ENCODE assay signal across 21 cellular contexts in genomic region chr7:157547102-157547501, GRCh38.
DNase-seq lines count a peak whose midpoint lies in the region; ATAC-seq, FAIRE-seq and TF ChIP-seq lines count a peak whose summit lies in the region.
"Had no signal": no experiment of that assay in that cellular context is flagged by ENCODE, and none has a peak within 500 bp of the region (broad histone marks: within the 10 kb centered on the region; RNA-seq: fewer than 3 reads in every experiment).

No MANE protein-coding gene starts in this region.

- H3K4ac ChIP-seq in H1 (replicated peaks; ENCODE audit: insufficient read length, low read depth, low read length): no peak overlapping the region

- no peak overlapping the region for H3K9ac ChIP-seq in H1 (replicated peaks in 1 of 4; ENCODE audit: extremely low read depth in 1 of 4, low read depth in 3 of 4, low read length in 3 of 4)

- H3K9me3 ChIP-seq in Peyer's patch (no peaks in the 10 kb centered on the region), H1 (ENCODE audit: insufficient read depth in 2 of 2, low read depth in 1 of 2, low read length in 1 of 2) (no peaks in the 10 kb centered on the region)

- WGBS in H1 (ENCODE audit: extremely low coverage in 1 of 2, insufficient coverage in 1 of 2, insufficient read length in 1 of 2, insufficient replicate concordance in 2 of 2, low coverage in 1 of 2, low lambda C conversion rate in 2 of 2, missing lambda C conversion rate in 1 of 2), 2 experiments: 75% methylated on average over 7 of the region's 7 CpGs; no CpG with 5 or more reads in 1 of the 2 experiments

- no peak overlapping the region for H4K8ac ChIP-seq in H1 (ENCODE audit: extremely low read depth, insufficient read depth, low read length)

- H3K4me2 ChIP-seq in H1 (ENCODE audit: insufficient read depth in 1 of 2, low read depth in 2 of 2, low read length in 2 of 2): no peak overlapping the region

- no peak overlapping the region for H4K91ac ChIP-seq in H1 (replicated peaks; ENCODE audit: insufficient read length, low read length)

- 0 out of 2 replicates have a peak overlapping the region, but pooled peaks have one; percentile 39 for H2BK12ac ChIP-seq in H1 (ENCODE audit: low read depth, low read length)

- H3K27ac Mint-ChIP-seq in activated naive CD4-positive, alpha-beta T cell treated with anti-CD3 and anti-CD28 coated beads, Interleukin-2, amount 10 ng/mL, durations not matched to agents 7 days and 5 days: no peak overlapping the region

- H2BK120ac ChIP-seq in H1 (replicated peaks; ENCODE audit: low read depth, low read length): no peak overlapping the region

- POLR2A ChIA-PET in H1 (lab: Charles Lee; ENCODE audit: partially characterized antibody): no interaction called here

- H3K4me3 ChIP-seq in Peyer's patch (no peak overlapping the region), H1 (ENCODE audit: extremely low read depth in 1 of 4, insufficient read depth in 2 of 4, low read depth in 3 of 4, low read length in 4 of 4) (no peak overlapping the region)

- CTCF ChIA-PET in activated naive CD4-positive, alpha-beta T cell treated with anti-CD3 and anti-CD28 coated beads, Interleukin-2, amount 10 ng/mL, durations not matched to agents 7 days and 5 days (lab: Charles Lee): interaction anchor here (0.6 kb wide), 1 partner anchor 116 kb away, joined by 3 read pairs; no protein-coding TSS in a partner anchor
- CTCF ChIA-PET in H1 (lab: Charles Lee; ENCODE audit: partially characterized antibody): interaction anchor here (1.0 kb wide), 1 partner anchor 72 kb away, joined by 3 read pairs; no protein-coding TSS in a partner anchor

- no peaks in the 10 kb centered on the region for H3K4me1 ChIP-seq in Peyer's patch
- no peaks in the 10 kb centered on the region for H3K4me1 ChIP-seq in H1 (replicated peaks in 1 of 4; ENCODE audit: control insufficient read depth in 3 of 4, insufficient read depth in 4 of 4, low read length in 3 of 4)

- H3K18ac ChIP-seq in H1 (ENCODE audit: extremely low read depth, low read length): no peak overlapping the region

- H3K27me3 Mint-ChIP-seq in activated naive CD4-positive, alpha-beta T cell treated with anti-CD3 and anti-CD28 coated beads, Interleukin-2, amount 10 ng/mL, durations not matched to agents 7 days and 5 days: peaks cover 19% of the 10 kb centered on the region
- H3K27me3 Mint-ChIP-seq: IgD-negative memory B cell had no signal

- H3K27me3 ChIP-seq in Peyer's patch (no peaks in the 10 kb centered on the region), H1 (replicated peaks in 1 of 4; ENCODE audit: control insufficient read depth in 3 of 4, extremely low read depth in 1 of 4, insufficient read depth in 3 of 4, low read length in 3 of 4) (no peaks in the 10 kb centered on the region; a peak in 1 of 7 replicates)

- H3K4me1 Mint-ChIP-seq in activated naive CD4-positive, alpha-beta T cell treated with anti-CD3 and anti-CD28 coated beads, Interleukin-2, amount 10 ng/mL, durations not matched to agents 7 days and 5 days: no peaks in the 10 kb centered on the region
- H3K4me1 Mint-ChIP-seq: IgD-negative memory B cell had no signal

- intact Hi-C loops in posterior vena cava (cut with DNase I): no loop called here

- H3K36me3 Mint-ChIP-seq in activated naive CD4-positive, alpha-beta T cell treated with anti-CD3 and anti-CD28 coated beads, Interleukin-2, amount 10 ng/mL, durations not matched to agents 7 days and 5 days: peaks cover 2% of the 10 kb centered on the region

- peaks cover 9% of the 10 kb centered on the region; the same call in 1 of the 2 replicates for H3K23me2 ChIP-seq in H1 (ENCODE audit: low read depth, low read length)

- H3K36me3 ChIP-seq in Peyer's patch (no peaks in the 10 kb centered on the region), H1 (ENCODE audit: control insufficient read depth in 2 of 4, insufficient read depth in 4 of 4, low read length in 3 of 4) (no peaks in the 10 kb centered on the region)

- no peak for TF ChIP-seq POLR2A in Peyer's patch (IDR thresholded peaks at IDR 0.05)
- TF ChIP-seq POLR2A in H1 (IDR thresholded peaks at IDR 0.05; ENCODE audit: control extremely low read depth in 1 of 2, low read depth in 2 of 2, low read length in 2 of 2): no peak

- DNase-seq in activated naive CD4-positive, alpha-beta T cell treated with anti-CD3 and anti-CD28 coated beads, Interleukin-2, amount 10 ng/mL, durations not matched to agents 7 days and 5 days: peak; percentile 2
- DNase-seq in activated naive CD4-positive, alpha-beta T cell treated with anti-CD3 and anti-CD28 coated beads, Interleukin-2, amount 50 U/mL, for 16 hours: no peak
- DNase-seq in Peyer's patch: peak in 2 of 3 donors; percentile 21 to 22
- no peak for DNase-seq in H1 (ENCODE audit: low read depth in 1 of 2, low spot score in 2 of 2)
- peak; percentile 52 for DNase-seq in posterior vena cava (ENCODE audit: low spot score)
- DNase-seq in cerebellum (ENCODE audit: low spot score): no peak
- DNase-seq in NCI-H748 treated with DMSO at 0.1 percent for 48 hours (lab: John Stamatoyannopoulos, UW): no peak
- DNase-seq: DMS53, GDM1, GOT3, Karpas-422, NCI-H1694, NCI-H2081 treated with DMSO at 0.1 percent for 48 hours, NCI-H2171 treated with DMSO at 0.1 percent for 48 hours, NCI-H446, OCI-M1 had no signal

- no peak for ATAC-seq in GM19351 (IDR thresholded peaks at IDR 0.05; ENCODE audit: unreplicated experiment)

- peaks cover 0 to 7% of the 10 kb centered on the region in 2 experiments for H4K20me1 ChIP-seq in H1 (replicated peaks in 1 of 2; ENCODE audit: control insufficient read depth in 1 of 2, insufficient read depth in 2 of 2, low read length in 2 of 2)

- H3K56ac ChIP-seq in H1 (replicated peaks; ENCODE audit: insufficient read length, low read depth, low read length): no peak overlapping the region

- H3K27ac ChIP-seq in Peyer's patch (no peak overlapping the region), H1 (ENCODE audit: low read depth, low read length) (no peak overlapping the region)

- no peak overlapping the region for H4K5ac ChIP-seq in H1 (ENCODE audit: insufficient read length, low read depth, low read length)

- no peak for TF ChIP-seq EP300 in H1 (IDR thresholded peaks at IDR 0.05; ENCODE audit: borderline replicate concordance in 1 of 2, low read depth in 2 of 2, low read length in 2 of 2)

- no peak for FAIRE-seq in H1 (lab: Jason Lieb, UNC)
- FAIRE-seq: A204.1, D721Med, GM18507 had no signal

- no peak overlapping the region for H2BK5ac ChIP-seq in H1 (ENCODE audit: low read depth, low read length)

- no peak overlapping the region for H2BK20ac ChIP-seq in H1 (ENCODE audit: low read length)

- no peak overlapping the region for H3K14ac ChIP-seq in H1 (ENCODE audit: insufficient read length)

- peaks cover 4% of the 10 kb centered on the region for H3K9me3 Mint-ChIP-seq in activated naive CD4-positive, alpha-beta T cell treated with anti-CD3 and anti-CD28 coated beads, Interleukin-2, amount 10 ng/mL, durations not matched to agents 7 days and 5 days

- no peak overlapping the region for H2BK15ac ChIP-seq in H1 (ENCODE audit: low read length)

- no peak overlapping the region for H2AK5ac ChIP-seq in H1 (ENCODE audit: low read depth, low read length)

- TF ChIP-seq CTCF in Peyer's patch (IDR thresholded peaks at IDR 0.05) (no peak), H1 (IDR thresholded peaks at IDR 0.05; ENCODE audit: control extremely low read depth in 1 of 3, insufficient read depth in 1 of 3, low read depth in 1 of 3, low read length in 3 of 3) (no peak)

- H3K79me1 ChIP-seq in H1 (ENCODE audit: low read depth, low read length): peaks cover 2% of the 10 kb centered on the region; the same call in 1 of the 2 replicates

- no peak overlapping the region for H2AFZ ChIP-seq in H1 (ENCODE audit: low read length)

- TF ChIP-seq RAD21 in H1 (IDR thresholded peaks at IDR 0.05 in 1 of 2, conservative IDR thresholded peaks at IDR 0.05 in 1 of 2; ENCODE audit: low read depth in 2 of 2, low read length in 2 of 2): no peak

- no peak overlapping the region for H3K23ac ChIP-seq in H1 (ENCODE audit: insufficient read length)

- H3K79me2 ChIP-seq in H1 (ENCODE audit: control insufficient read depth in 1 of 2, insufficient read depth in 2 of 2, low read length in 2 of 2): no peaks in the 10 kb centered on the region

- no peak overlapping the region for H3K4me3 Mint-ChIP-seq in activated naive CD4-positive, alpha-beta T cell treated with anti-CD3 and anti-CD28 coated beads, Interleukin-2, amount 10 ng/mL, durations not matched to agents 7 days and 5 days
- H3K4me3 Mint-ChIP-seq: IgD-negative memory B cell had no signal

TF ChIP-seq in H1, 55 proteins besides CTCF, POLR2A, EP300 and RAD21 (continues in another document):
- TF ChIP-seq ZNF274 (IDR thresholded peaks at IDR 0.05; ENCODE audit: borderline replicate concordance, extremely low read depth, low read length) (no peak), POLR2AphosphoS5 (IDR thresholded peaks at IDR 0.05; ENCODE audit: low read depth, low read length) (no peak), KDM1A (IDR thresholded peaks at IDR 0.05; ENCODE audit: borderline replicate concordance, low read length) (no peak)

Comparison
In these comparisons a context has a peak if more than half of its experiments do, and no peak if none do; other contexts are left out.
1. DNase-seq: peak in activated naive CD4-positive, alpha-beta T cell treated with anti-CD3 and anti-CD28 coated beads, Interleukin-2, amount 10 ng/mL, durations not matched to agents 7 days and 5 days (single experiment), Peyer's patch (2 of 3) and posterior vena cava (single experiment); none in activated naive CD4-positive, alpha-beta T cell treated with anti-CD3 and anti-CD28 coated beads, Interleukin-2, amount 50 U/mL, for 16 hours (single experiment), H1 (0 of 2), cerebellum (single experiment) and NCI-H748 treated with DMSO at 0.1 percent for 48 hours (single experiment).